In the genomic region with DNA sequence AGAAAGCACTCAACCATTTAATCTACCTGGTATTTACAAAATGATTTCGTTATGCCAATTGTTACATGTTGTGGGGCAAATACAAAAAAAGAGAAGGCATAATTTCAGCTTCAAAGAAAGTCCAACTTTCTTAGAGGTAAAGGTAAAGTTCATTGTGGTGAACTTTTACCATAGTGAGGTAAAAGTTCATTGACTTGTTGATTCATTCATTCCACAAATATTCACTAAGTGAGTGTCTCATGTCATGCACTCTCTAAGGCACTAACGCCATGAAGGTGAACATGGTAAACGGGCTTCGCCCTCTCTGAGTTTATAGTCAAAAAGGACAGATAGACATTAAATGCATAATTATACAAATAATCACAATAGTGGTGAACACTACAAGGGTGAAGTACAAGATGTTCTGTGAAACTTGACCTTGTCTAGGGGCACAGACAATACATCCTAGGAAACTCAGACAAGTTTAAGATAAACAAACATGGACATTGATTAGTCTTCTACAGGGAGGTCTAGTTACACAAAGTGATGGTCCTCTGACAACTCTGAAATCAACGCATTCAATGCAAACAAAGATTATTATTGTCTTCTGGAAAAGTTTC, we compare ENCODE assay signal across 32 cellular contexts.
"Had no signal": no experiment of that assay in that cellular context is flagged by ENCODE, and none has a peak within 500 bp of the region (broad histone marks: within the 10 kb centered on the region; RNA-seq: fewer than 3 reads in every experiment).

No MANE protein-coding gene starts in this region.

- H3K27ac ChIP-seq: body of pancreas, esophagus muscularis mucosa, foreskin keratinocyte, gastrocnemius medialis, WERI-Rb-1 had no signal

- DNase-seq: activated B cell treated with CpG ODN at 0.5 μM for 24 hours; activated CD4-positive, alpha-beta memory T cell treated with anti-CD3 and anti-CD28 coated beads for 36 hours; activated CD4-positive, alpha-beta T cell treated with anti-CD3 and anti-CD28 coated beads for 48 hours; activated CD8-positive, alpha-beta memory T cell treated with anti-CD3 and anti-CD28 coated beads, Interleukin-2, amount 50 U/mL, for 48 hours; activated gamma-delta T cell; activated naive CD4-positive, alpha-beta T cell; activated naive CD4-positive, alpha-beta T cell treated with anti-CD3 and anti-CD28 coated beads, Interleukin-2, amount 10 ng/mL, durations not matched to agents 7 days and 5 days; activated naive CD8-positive, alpha-beta T cell treated with anti-CD3 and anti-CD28 coated beads, Interleukin-2, amount 10 ng/mL, durations not matched to agents 7 days and 5 days; activated T-cell treated with anti-CD3 and anti-CD28 coated beads for 4 hours; activated T-cell treated with anti-CD3 and anti-CD28 coated beads, Interleukin-2, amount 50 U/mL, for 24 hours; activated T-cell treated with anti-CD3 and anti-CD28 coated beads, Interleukin-2, amount 50 U/mL, for 72 hours; amniotic stem cell; anterior cingulate cortex; body of pancreas; caudate nucleus; cortex of kidney; dermis blood vessel endothelial cell; effector CD4-positive, alpha-beta T cell; effector memory CD8-positive, alpha-beta T cell; erythroblast; foreskin keratinocyte; gastrocnemius medialis; glutamatergic neuron; T-helper 1 cell; T-helper 17 cell; T1000; WERI-Rb-1 had no signal

- H3K36me3 Mint-ChIP-seq: activated CD4-positive, alpha-beta memory T cell treated with anti-CD3 and anti-CD28 coated beads for 36 hours; activated naive CD4-positive, alpha-beta T cell treated with anti-CD3 and anti-CD28 coated beads, Interleukin-2, amount 10 ng/mL, durations not matched to agents 7 days and 5 days; activated naive CD8-positive, alpha-beta T cell treated with anti-CD3 and anti-CD28 coated beads, Interleukin-2, amount 10 ng/mL, durations not matched to agents 7 days and 5 days had no signal

- H3K36me3 ChIP-seq: esophagus muscularis mucosa, gastrocnemius medialis, WERI-Rb-1 had no signal

- H3K9me3 Mint-ChIP-seq: activated CD4-positive, alpha-beta memory T cell treated with anti-CD3 and anti-CD28 coated beads for 36 hours; activated T-cell treated with anti-CD3 and anti-CD28 coated beads, Interleukin-2, amount 50 U/mL, for 24 hours; T-helper 2 cell treated with Interferon-gamma antibody and Interleukin-4, amounts not matched to agents 5 μg/mL and 100 μg/mL, for 36 hours had no signal

- H3K27me3 Mint-ChIP-seq: activated B cell treated with CpG ODN at 0.5 μM for 24 hours; activated CD4-positive, alpha-beta memory T cell treated with anti-CD3 and anti-CD28 coated beads for 36 hours; activated naive CD4-positive, alpha-beta T cell treated with anti-CD3 and anti-CD28 coated beads, Interleukin-2, amount 10 ng/mL, durations not matched to agents 7 days and 5 days; activated naive CD8-positive, alpha-beta T cell treated with anti-CD3 and anti-CD28 coated beads, Interleukin-2, amount 10 ng/mL, durations not matched to agents 7 days and 5 days; activated T-cell treated with anti-CD3 and anti-CD28 coated beads, Interleukin-2, amount 50 U/mL, for 24 hours; effector memory CD8-positive, alpha-beta T cell; T-helper 17 cell had no signal

- H3K4me1 ChIP-seq: body of pancreas, esophagus muscularis mucosa, foreskin keratinocyte, gastrocnemius medialis had no signal

- H3K4me3 Mint-ChIP-seq: activated B cell treated with CpG ODN at 0.5 μM for 24 hours; activated CD4-positive, alpha-beta memory T cell treated with anti-CD3 and anti-CD28 coated beads for 36 hours; activated naive CD4-positive, alpha-beta T cell treated with anti-CD3 and anti-CD28 coated beads, Interleukin-2, amount 10 ng/mL, durations not matched to agents 7 days and 5 days; activated naive CD8-positive, alpha-beta T cell treated with anti-CD3 and anti-CD28 coated beads, Interleukin-2, amount 10 ng/mL, durations not matched to agents 7 days and 5 days; activated T-cell treated with anti-CD3 and anti-CD28 coated beads, Interleukin-2, amount 50 U/mL, for 24 hours; activated T-cell treated with anti-CD3 and anti-CD28 coated beads, Interleukin-2, amount 50 U/mL, for 72 hours; effector memory CD8-positive, alpha-beta T cell; T-helper 17 cell; T-helper 2 cell treated with Interferon-gamma antibody and Interleukin-4, amounts not matched to agents 5 μg/mL and 100 μg/mL, for 36 hours had no signal

- FAIRE-seq: colon had no signal

- H3K9me3 ChIP-seq: body of pancreas, esophagus muscularis mucosa, gastrocnemius medialis had no signal

- H3K27ac Mint-ChIP-seq: activated B cell treated with CpG ODN at 0.5 μM for 24 hours; activated CD4-positive, alpha-beta memory T cell treated with anti-CD3 and anti-CD28 coated beads for 36 hours; activated naive CD4-positive, alpha-beta T cell treated with anti-CD3 and anti-CD28 coated beads, Interleukin-2, amount 10 ng/mL, durations not matched to agents 7 days and 5 days; activated naive CD4-positive, alpha-beta T cell treated with anti-CD3 and anti-CD28 coated beads, Interleukin-2, amount 50 U/mL, for 72 hours; activated naive CD8-positive, alpha-beta T cell treated with anti-CD3 and anti-CD28 coated beads, Interleukin-2, amount 10 ng/mL, durations not matched to agents 7 days and 5 days; activated T-cell treated with anti-CD3 and anti-CD28 coated beads, Interleukin-2, amount 50 U/mL, for 24 hours; activated T-cell treated with anti-CD3 and anti-CD28 coated beads, Interleukin-2, amount 50 U/mL, for 72 hours; effector memory CD8-positive, alpha-beta T cell; T-helper 17 cell; T-helper 2 cell treated with Interferon-gamma antibody and Interleukin-4, amounts not matched to agents 5 μg/mL and 100 μg/mL, for 36 hours had no signal

- H3K27me3 ChIP-seq: body of pancreas, esophagus muscularis mucosa, foreskin keratinocyte, gastrocnemius medialis had no signal

- ATAC-seq: activated CD4-positive, CD25-positive, alpha-beta regulatory T cell treated with anti-CD3 and anti-CD28 coated beads, Interleukin-2, amount 50 U/mL, for 24 hours; activated naive CD4-positive, alpha-beta T cell treated with anti-CD3 and anti-CD28 coated beads, Interleukin-2, amount 50 U/mL, for 72 hours; activated T-cell treated with anti-CD3 and anti-CD28 coated beads, Interleukin-2, amount 50 U/mL, for 72 hours; body of pancreas; effector memory CD8-positive, alpha-beta T cell; foreskin keratinocyte; gastrocnemius medialis; T-helper 17 cell had no signal

- H3K4me1 Mint-ChIP-seq: activated B cell treated with CpG ODN at 0.5 μM for 24 hours; activated naive CD4-positive, alpha-beta T cell treated with anti-CD3 and anti-CD28 coated beads, Interleukin-2, amount 10 ng/mL, durations not matched to agents 7 days and 5 days; activated naive CD8-positive, alpha-beta T cell treated with anti-CD3 and anti-CD28 coated beads, Interleukin-2, amount 10 ng/mL, durations not matched to agents 7 days and 5 days; T-helper 17 cell had no signal

- H3K4me3 ChIP-seq: body of pancreas, esophagus muscularis mucosa, gastrocnemius medialis had no signal
